19 cellular contexts compared by ENCODE assay signal in genomic region chrX:129599499-129599898, GRCh38. TPM values are rescaled to one million over a fixed set of nuclear protein-coding genes. Genes with fewer than 3 reads are reported as not detected.
A peak's percentile ranks its signal among the peaks of the same experiment; 100 is the strongest.
DNase-seq lines count a peak whose midpoint lies in the region; ATAC-seq, FAIRE-seq and TF ChIP-seq lines count a peak whose summit lies in the region.
"Had no signal": no experiment of that assay in that cellular context is flagged by ENCODE, and none has a peak within 500 bp of the region (broad histone marks: within the 10 kb centered on the region; RNA-seq: fewer than 3 reads in every experiment).

No MANE protein-coding gene starts in this region.

- no peak overlapping the region for H4K91ac ChIP-seq in trophoblast cell (ENCODE audit: low read depth, low read length)

- WGBS in trophoblast cell (ENCODE audit: extremely low coverage, insufficient coverage, insufficient read length), result no CpG with 5 or more reads among the region's 5 CpGs

- H2AK5ac ChIP-seq in trophoblast cell (ENCODE audit: low read length), result no peak overlapping the region

- H3K36me3 Mint-ChIP-seq in central memory CD8-positive, alpha-beta T cell (ENCODE audit: insufficient read depth), result peaks cover 2% of the 10 kb centered on the region
- no peaks in the 10 kb centered on the region for H3K36me3 Mint-ChIP-seq in Caco-2 (ENCODE audit: insufficient read depth, unreplicated experiment)
- H3K36me3 Mint-ChIP-seq: CD4-positive, alpha-beta memory T cell had no signal

- H3K79me2 ChIP-seq in keratinocyte (ENCODE audit: control insufficient read depth, insufficient read depth, low read length) (no peaks in the 10 kb centered on the region), trophoblast cell (ENCODE audit: control insufficient read depth, insufficient read depth, low read length, poor library complexity) (no peaks in the 10 kb centered on the region)

- H2BK12ac ChIP-seq in trophoblast cell (ENCODE audit: low read length), result no peak overlapping the region

- DNase-seq in RWPE1 (ENCODE audit: low spot score), result peak; percentile 49
- DNase-seq in central memory CD8-positive, alpha-beta T cell (ENCODE audit: low spot score in 2 of 2), result no peak
- DNase-seq in keratinocyte (ENCODE audit: low read depth, low spot score), result peak; percentile 62
- no peak for DNase-seq in trophoblast cell
- DNase-seq in NCI-H2029 (lab: John Stamatoyannopoulos, UW), result no peak
- DNase-seq in Caco-2, result no peak
- DNase-seq: BE2C; CD4-positive, alpha-beta memory T cell; DMS153; DMS79 treated with DMSO at 0.1 percent for 48 hours; EL; GM23248 had no signal

- no peak overlapping the region for H4K12ac ChIP-seq in trophoblast cell (ENCODE audit: low read depth, low read length)

- no peaks in the 10 kb centered on the region for H3K9me3 Mint-ChIP-seq in central memory CD8-positive, alpha-beta T cell
- H3K9me3 Mint-ChIP-seq in Caco-2 (ENCODE audit: unreplicated experiment), result no peaks in the 10 kb centered on the region
- H3K9me3 Mint-ChIP-seq: CD4-positive, alpha-beta memory T cell had no signal

- POLR2A ChIA-PET in RWPE1 (lab: Yijun Ruan, JAX; ENCODE audit: low non-redundant PET) (no interaction called here), Caco-2 (lab: Charles Lee) (no interaction called here)

- H3K4me1 Mint-ChIP-seq in central memory CD8-positive, alpha-beta T cell, result peaks cover 5% of the 10 kb centered on the region
- H3K4me1 Mint-ChIP-seq in Caco-2 (ENCODE audit: low read depth, unreplicated experiment), result no peaks in the 10 kb centered on the region

- no peak overlapping the region for H2BK5ac ChIP-seq in trophoblast cell (ENCODE audit: low read depth, low read length, poor library complexity)

- dilution Hi-C loops in keratinocyte (cut with MboI; ENCODE audit: extremely low pct_ligation_motif_present, low sequenced_read_pairs), result no loop called here

- H3K27me3 ChIP-seq in keratinocyte (ENCODE audit: control insufficient read depth, extremely low read depth, insufficient read depth, low read length) (no peaks in the 10 kb centered on the region), trophoblast cell (ENCODE audit: insufficient read depth, low read length) (no peaks in the 10 kb centered on the region), Caco-2 (replicated peaks; ENCODE audit: control insufficient read depth, insufficient read depth, low read length) (no peaks in the 10 kb centered on the region)
- H3K27me3 ChIP-seq: BE2C had no signal

- no peak overlapping the region for H3K18ac ChIP-seq in trophoblast cell (ENCODE audit: low read length)

- H3K27ac Mint-ChIP-seq in central memory CD8-positive, alpha-beta T cell (ENCODE audit: low read depth), result peak overlapping the region; percentile 17
- H3K27ac Mint-ChIP-seq in Caco-2 (ENCODE audit: unreplicated experiment), result no peak overlapping the region
- H3K27ac Mint-ChIP-seq: CD4-positive, alpha-beta memory T cell had no signal

- no peak for ATAC-seq in central memory CD8-positive, alpha-beta T cell (replicated peaks; ENCODE audit: extremely low read depth, poor library complexity, severe bottlenecking)
- ATAC-seq in HG02870 (IDR thresholded peaks at IDR 0.05; ENCODE audit: unreplicated experiment), result no peak
- ATAC-seq: A549 had no signal

- H3K79me1 ChIP-seq in trophoblast cell (ENCODE audit: low read length), result no peaks in the 10 kb centered on the region

- peak; percentile 23 for FAIRE-seq in keratinocyte (lab: Jason Lieb, UNC)
- FAIRE-seq: D721Med, G401.6, GM12891 had no signal

- H3K27me3 Mint-ChIP-seq in central memory CD8-positive, alpha-beta T cell, result no peaks in the 10 kb centered on the region
- no peaks in the 10 kb centered on the region for H3K27me3 Mint-ChIP-seq in Caco-2 (ENCODE audit: insufficient read depth, unreplicated experiment)
- H3K27me3 Mint-ChIP-seq: CD4-positive, alpha-beta memory T cell had no signal

- H3K4me3 ChIP-seq in keratinocyte (ENCODE audit: control insufficient read depth in 2 of 3, extremely low read depth in 1 of 3, insufficient read depth in 2 of 3, low read depth in 1 of 3, low read length in 3 of 3) (no peak overlapping the region), trophoblast cell (ENCODE audit: low read depth, low read length) (no peak overlapping the region), Caco-2 (ENCODE audit: low read depth, low read length) (no peak overlapping the region)
- H3K4me3 ChIP-seq: A549, GM23248, HAP-1 had no signal

- no peak overlapping the region for H4K8ac ChIP-seq in trophoblast cell (ENCODE audit: low read depth, low read length)

- H3K4ac ChIP-seq in trophoblast cell (ENCODE audit: low read depth, low read length), result no peak overlapping the region

- H3K4me2 ChIP-seq in keratinocyte (ENCODE audit: control insufficient read depth, extremely low read depth, insufficient read depth, low read depth, low read length) (peak overlapping the region; percentile 16), trophoblast cell (ENCODE audit: low read length) (no peak overlapping the region)
- H3K4me2 ChIP-seq: A549 had no signal

- H3K9ac ChIP-seq in keratinocyte (ENCODE audit: control insufficient read depth, extremely low read depth, insufficient read depth, low read length), result no peak overlapping the region
- no peak overlapping the region for H3K9ac ChIP-seq in trophoblast cell (ENCODE audit: low read length)
- H3K9ac ChIP-seq: GM23248 had no signal

- H3K14ac ChIP-seq in trophoblast cell (ENCODE audit: low read length), result no peak overlapping the region

- H3K36me3 ChIP-seq in keratinocyte (ENCODE audit: control insufficient read depth in 2 of 2, extremely low read depth in 1 of 2, insufficient read depth in 2 of 2, low read length in 2 of 2) (no peaks in the 10 kb centered on the region), trophoblast cell (ENCODE audit: control insufficient read depth in 1 of 2, insufficient read depth in 2 of 2, low read length in 2 of 2) (peaks cover 5% of the 10 kb centered on the region in 2 experiments), Caco-2 (ENCODE audit: control insufficient read depth, insufficient read depth, low read length) (no peaks in the 10 kb centered on the region)
- H3K36me3 ChIP-seq: BE2C had no signal

- no peaks in the 10 kb centered on the region for H3K9me1 ChIP-seq in keratinocyte (ENCODE audit: control insufficient read depth, extremely low read depth, insufficient read depth, low read length)

- intact Hi-C loops in Caco-2 (cut with micrococcal nuclease; ENCODE audit: unreplicated experiment), result no loop called here

- H3K27ac ChIP-seq in RWPE1 (peak overlapping the region; percentile 68), keratinocyte (ENCODE audit: control insufficient read depth, insufficient read depth, low read length) (peak overlapping the region; percentile 26), trophoblast cell (ENCODE audit: low read depth, low read length) (no peak overlapping the region)
- H3K27ac ChIP-seq: A549, C4-2B, GM23248 had no signal

- no peaks in the 10 kb centered on the region for H4K20me1 ChIP-seq in keratinocyte (ENCODE audit: control insufficient read depth, extremely low read depth, insufficient read depth, low read length)

- H3K4me1 ChIP-seq in keratinocyte (ENCODE audit: control insufficient read depth, extremely low read depth, insufficient read depth, low read length) (peaks cover 14% of the 10 kb centered on the region), trophoblast cell (ENCODE audit: control insufficient read depth in 1 of 2, insufficient read depth in 2 of 2, low read length in 2 of 2) (peaks cover 2 to 4% of the 10 kb centered on the region in 2 experiments), Caco-2 (no peaks in the 10 kb centered on the region)
- H3K4me1 ChIP-seq: BE2C had no signal

- no TSS peak for BruUV-seq in Caco-2 (replicated peaks; lab: Mats Ljungman, UMichigan)

- no peaks in the 10 kb centered on the region for H3K9me3 ChIP-seq in keratinocyte (ENCODE audit: control insufficient read depth, low read depth, low read length)
- H3K9me3 ChIP-seq in trophoblast cell (ENCODE audit: insufficient read depth, low read depth, low read length), result no peaks in the 10 kb centered on the region
- H3K9me3 ChIP-seq in Caco-2, result no peaks in the 10 kb centered on the region
- H3K9me3 ChIP-seq: A549, BE2C, HAP-1 had no signal

- no peak overlapping the region for H3K23ac ChIP-seq in trophoblast cell (ENCODE audit: low read length)

- CTCF ChIA-PET in RWPE1 (lab: Yijun Ruan, JAX) (no interaction called here), Caco-2 (lab: Charles Lee) (interaction anchor here (0.6 kb wide), 1 partner anchor 452 kb away, joined by 3 read pairs; no protein-coding TSS in a partner anchor)

- TF ChIP-seq CTCF in RWPE1 (conservative IDR thresholded peaks at IDR 0.05; ENCODE audit: low read depth) (no peak), keratinocyte (optimal IDR thresholded peaks at IDR 0.05 in 1 of 3, IDR thresholded peaks at IDR 0.05 in 1 of 3, conservative IDR thresholded peaks at IDR 0.05 in 1 of 3; ENCODE audit: extremely low read depth in 1 of 3, insufficient read depth in 2 of 3, low read length in 3 of 3) (no peak), Caco-2 (IDR thresholded peaks at IDR 0.05; ENCODE audit: insufficient read depth in 1 of 2, low read depth in 1 of 2, low read length in 1 of 2, severe bottlenecking in 1 of 2, unreplicated experiment in 1 of 2) (no peak)

- no peak overlapping the region for H3K4me3 Mint-ChIP-seq in central memory CD8-positive, alpha-beta T cell
- no peak overlapping the region for H3K4me3 Mint-ChIP-seq in Caco-2 (ENCODE audit: unreplicated experiment)
- H3K4me3 Mint-ChIP-seq: CD4-positive, alpha-beta memory T cell had no signal

- no peak overlapping the region for H2BK120ac ChIP-seq in trophoblast cell (ENCODE audit: insufficient read depth, low read length, poor library complexity)

- H2AFZ ChIP-seq in keratinocyte (ENCODE audit: control insufficient read depth, low read length) (peak overlapping the region; percentile 16), trophoblast cell (ENCODE audit: insufficient read depth, low read length, poor library complexity) (no peak overlapping the region)
- H2AFZ ChIP-seq: GM23248 had no signal

RNA-seq across cellular contexts. Expression of gene APLN, which starts 55.3 kb away (rescaled TPM):
- polyA plus RNA-seq in keratinocyte, result 0.71 to 4.1 TPM (median 1.8 TPM) in 3 replicates
- polyA plus RNA-seq in keratinocyte (2011; ENCODE audit: low read depth), result not detected
- 0.62 and 0.69 TPM in 2 replicates for polyA plus RNA-seq in keratinocyte (2011; cell fraction: cytosol; rRNA removed)
- polyA plus RNA-seq in keratinocyte (2011; cell fraction: nucleus; rRNA removed), result 0.51 and 0.60 TPM in 2 replicates
- polyA plus RNA-seq in keratinocyte (2012; ENCODE audit: low replicate concordance), result 0.24 and 3.8 TPM in 2 replicates
- 1.0 to 5.1 TPM (median 1.2 TPM) in 3 replicates for polyA minus RNA-seq in keratinocyte
- not detected for polyA minus RNA-seq in keratinocyte (2011; cell fraction: cytosol; rRNA and poly(A)+ RNA removed)
- 0.23 and 0.42 TPM in 2 replicates for polyA minus RNA-seq in keratinocyte (2011; cell fraction: nucleus; rRNA and poly(A)+ RNA removed)
- polyA plus RNA-seq in trophoblast cell (2013), result 0.06 and 0.07 TPM in 2 replicates
- total RNA-seq in Caco-2 (2022), result 0.09 and 0.20 TPM in 2 replicates
- total RNA-seq: CD4-positive, alpha-beta memory T cell had no signal
- polyA plus RNA-seq: CD4-positive, alpha-beta memory T cell had no signal

RNA-seq across cellular contexts. Expression of gene OCRL, which starts 59.4 kb away (rescaled TPM):
- 22.9 to 27.9 TPM (median 25.4 TPM) in 3 replicates for polyA plus RNA-seq in keratinocyte
- 7.5 TPM for polyA plus RNA-seq in keratinocyte (2011; ENCODE audit: low read depth)
- polyA plus RNA-seq in keratinocyte (2011; cell fraction: cytosol; rRNA removed), result 20.2 and 36.6 TPM in 2 replicates
- 41.2 and 42.2 TPM in 2 replicates for polyA plus RNA-seq in keratinocyte (2011; cell fraction: nucleus; rRNA removed)
- polyA plus RNA-seq in keratinocyte (2012; ENCODE audit: low replicate concordance), result 12.3 and 17.0 TPM in 2 replicates
- 14.9 to 29.2 TPM (median 19.7 TPM) in 3 replicates for polyA minus RNA-seq in keratinocyte
- polyA minus RNA-seq in keratinocyte (2011; cell fraction: cytosol; rRNA and poly(A)+ RNA removed), result 15.3 TPM
- 16.1 and 34.3 TPM in 2 replicates for polyA minus RNA-seq in keratinocyte (2011; cell fraction: nucleus; rRNA and poly(A)+ RNA removed)
- 19.8 and 20.1 TPM in 2 replicates for polyA plus RNA-seq in trophoblast cell (2013)
- 22.3 and 24.2 TPM in 2 replicates for total RNA-seq in Caco-2 (2022)

Comparison
In these comparisons a context has a peak if more than half of its experiments do, and no peak if none do; other contexts are left out.
1. DNase-seq: peak in RWPE1 (single experiment) and keratinocyte (single experiment); none in central memory CD8-positive, alpha-beta T cell (0 of 2), trophoblast cell (0 of 2), NCI-H2029 (single experiment) and Caco-2 (0 of 2).